19 cellular contexts compared by ENCODE assay signal in genomic region chr18:70672581-70672980, GRCh38.
DNase-seq lines count a peak whose midpoint lies in the region; ATAC-seq and TF ChIP-seq lines count a peak whose summit lies in the region.
"Had no signal": no experiment of that assay in that cellular context is flagged by ENCODE, and none has a peak within 500 bp of the region (broad histone marks: within the 10 kb centered on the region; RNA-seq: fewer than 3 reads in every experiment).

No MANE protein-coding gene starts in this region.

- H3K4me3 Mint-ChIP-seq in activated CD4-positive, alpha-beta T cell treated with anti-CD3 and anti-CD28 coated beads for 36 hours, result peak overlapping the region; percentile 7
- peak overlapping the region; percentile 21 to 61 (median 38) for H3K4me3 Mint-ChIP-seq in CD4-positive, CD25-positive, alpha-beta regulatory T cell
- no peak overlapping the region for H3K4me3 Mint-ChIP-seq in central memory CD8-positive, alpha-beta T cell

- no peak for DNase-seq in activated CD4-positive, alpha-beta T cell treated with anti-CD3 and anti-CD28 coated beads for 36 hours
- DNase-seq in activated CD4-positive, alpha-beta T cell treated with anti-CD3 and anti-CD28 coated beads, Interleukin-2, amount 50 U/mL, for 4 hours, result no peak
- DNase-seq in CD4-positive, CD25-positive, alpha-beta regulatory T cell, result peak; percentile 32 to 82 (median 80)
- DNase-seq in T follicular helper cell (ENCODE audit: low read depth), result peak; percentile 36
- DNase-seq in central memory CD8-positive, alpha-beta T cell (ENCODE audit: low spot score in 2 of 2), result no peak
- no peak for DNase-seq in dorsolateral prefrontal cortex
- no peak for DNase-seq in left lobe of liver (ENCODE audit: low spot score)
- no peak for DNase-seq in DMS153 (lab: John Stamatoyannopoulos, UW)
- DNase-seq: 8988T; amniotic stem cell; BE2C; mesendoderm; NCI-H2107; NCI-H510A treated with DMSO at 0.1 percent for 48 hours; stimulated activated CD4-positive, alpha-beta T cell treated with anti-CD3 and anti-CD28 coated beads, Interleukin-1b, Interleukin-23, amount 100 ng/mL, for 48 hours had no signal

- peak overlapping the region; percentile 72 for H3K4me3 ChIP-seq in CD4-positive, CD25-positive, alpha-beta regulatory T cell (ENCODE audit: low read depth, low read length)
- no peak overlapping the region for H3K4me3 ChIP-seq in dorsolateral prefrontal cortex
- H3K4me3 ChIP-seq: cardiac muscle cell, gastroesophageal sphincter had no signal

- H3K4me1 ChIP-seq in CD4-positive, CD25-positive, alpha-beta regulatory T cell (ENCODE audit: control insufficient read depth, insufficient read depth, low read length, poor library complexity, severe bottlenecking), result peaks cover 42% of the 10 kb centered on the region
- H3K4me1 ChIP-seq: BE2C, gastroesophageal sphincter had no signal

- peak overlapping the region; percentile 52 for H3K27ac Mint-ChIP-seq in activated CD4-positive, alpha-beta T cell treated with anti-CD3 and anti-CD28 coated beads for 36 hours
- H3K27ac Mint-ChIP-seq in CD4-positive, CD25-positive, alpha-beta regulatory T cell, result peak overlapping the region; percentile 92 to 100 (median 94)
- H3K27ac Mint-ChIP-seq in central memory CD8-positive, alpha-beta T cell (ENCODE audit: low read depth), result no peak overlapping the region
- H3K27ac Mint-ChIP-seq: progenitor cell of endocrine pancreas had no signal

- no peaks in the 10 kb centered on the region for H3K27me3 Mint-ChIP-seq in activated CD4-positive, alpha-beta T cell treated with anti-CD3 and anti-CD28 coated beads for 36 hours
- no peaks in the 10 kb centered on the region for H3K27me3 Mint-ChIP-seq in CD4-positive, CD25-positive, alpha-beta regulatory T cell
- H3K27me3 Mint-ChIP-seq in central memory CD8-positive, alpha-beta T cell, result no peaks in the 10 kb centered on the region
- H3K27me3 Mint-ChIP-seq: progenitor cell of endocrine pancreas had no signal

- peak overlapping the region; percentile 77 for H3K27ac ChIP-seq in CD4-positive, CD25-positive, alpha-beta regulatory T cell (ENCODE audit: insufficient read depth, low read length, poor library complexity, severe bottlenecking)
- H3K27ac ChIP-seq in dorsolateral prefrontal cortex, result peak overlapping the region in 1 of 59 donors; percentile 68
- H3K27ac ChIP-seq: cardiac muscle cell, gastroesophageal sphincter, WERI-Rb-1 had no signal

- CTCF ChIA-PET in activated CD4-positive, alpha-beta T cell treated with anti-CD3 and anti-CD28 coated beads for 36 hours (lab: Charles Lee), result interaction anchor here (1.4 kb wide), 1 partner anchor 13 kb away, joined by 7 read pairs; no protein-coding TSS in a partner anchor

- H3K9me3 Mint-ChIP-seq in activated CD4-positive, alpha-beta T cell treated with anti-CD3 and anti-CD28 coated beads for 36 hours (ENCODE audit: low read depth), result peaks cover 12% of the 10 kb centered on the region
- peaks cover 0 to 16% (median 6%) of the 10 kb centered on the region in 7 donors for H3K9me3 Mint-ChIP-seq in CD4-positive, CD25-positive, alpha-beta regulatory T cell
- peaks cover 8% of the 10 kb centered on the region for H3K9me3 Mint-ChIP-seq in central memory CD8-positive, alpha-beta T cell

- intact Hi-C loops in activated CD4-positive, alpha-beta T cell treated with anti-CD3 and anti-CD28 coated beads for 36 hours (cut with DNase I, micrococcal nuclease), result no loop called here
- intact Hi-C loops in dorsolateral prefrontal cortex (cut with DNase I), result no loop called here

- H3K36me3 ChIP-seq in CD4-positive, CD25-positive, alpha-beta regulatory T cell (ENCODE audit: control insufficient read depth, insufficient read depth, low read length), result no peaks in the 10 kb centered on the region
- H3K36me3 ChIP-seq: BE2C, cardiac muscle cell, gastroesophageal sphincter, WERI-Rb-1 had no signal

- peak; percentile 77 for ATAC-seq in activated CD4-positive, alpha-beta T cell treated with anti-CD3 and anti-CD28 coated beads for 36 hours
- peak; percentile 85 to 91 for ATAC-seq in CD4-positive, CD25-positive, alpha-beta regulatory T cell (ENCODE audit: low read depth in 2 of 2)
- ATAC-seq in central memory CD8-positive, alpha-beta T cell (replicated peaks; ENCODE audit: extremely low read depth, poor library complexity, severe bottlenecking), result peak; percentile 53
- no peak for ATAC-seq in left lobe of liver
- ATAC-seq: gastroesophageal sphincter had no signal

- peaks cover 42% of the 10 kb centered on the region for H3K4me1 Mint-ChIP-seq in activated CD4-positive, alpha-beta T cell treated with anti-CD3 and anti-CD28 coated beads for 36 hours
- H3K4me1 Mint-ChIP-seq in CD4-positive, CD25-positive, alpha-beta regulatory T cell, result peaks cover 12 to 69% (median 43%) of the 10 kb centered on the region in 4 donors
- no peaks in the 10 kb centered on the region for H3K4me1 Mint-ChIP-seq in central memory CD8-positive, alpha-beta T cell

- POLR2A ChIA-PET in activated CD4-positive, alpha-beta T cell treated with anti-CD3 and anti-CD28 coated beads for 36 hours (lab: Charles Lee), result no interaction called here

- peaks cover 0 to 16% of the 10 kb centered on the region in 2 experiments for H3K9me3 ChIP-seq in CD4-positive, CD25-positive, alpha-beta regulatory T cell (ENCODE audit: control insufficient read depth in 2 of 2, low read length in 2 of 2)
- H3K9me3 ChIP-seq: BE2C had no signal

- H3K36me3 Mint-ChIP-seq in activated CD4-positive, alpha-beta T cell treated with anti-CD3 and anti-CD28 coated beads for 36 hours (ENCODE audit: low read depth), result peaks cover 10% of the 10 kb centered on the region
- no peaks in the 10 kb centered on the region for H3K36me3 Mint-ChIP-seq in CD4-positive, CD25-positive, alpha-beta regulatory T cell
- H3K36me3 Mint-ChIP-seq in central memory CD8-positive, alpha-beta T cell (ENCODE audit: insufficient read depth), result peaks cover 2% of the 10 kb centered on the region

- no peaks in the 10 kb centered on the region for H3K27me3 ChIP-seq in CD4-positive, CD25-positive, alpha-beta regulatory T cell (ENCODE audit: control insufficient read depth, insufficient read depth, low read length)
- no peaks in the 10 kb centered on the region for H3K27me3 ChIP-seq in dorsolateral prefrontal cortex
- H3K27me3 ChIP-seq: BE2C, cardiac muscle cell, gastroesophageal sphincter had no signal

- TF ChIP-seq CTCF in dorsolateral prefrontal cortex (IDR thresholded peaks at IDR 0.05 in 54 of 56, conservative IDR thresholded peaks at IDR 0.05 in 2 of 56; ENCODE audit: low read depth in 1 of 56, partially characterized antibody in 56 of 56), result no peak

Comparison
In these comparisons a context has a peak if more than half of its experiments do, and no peak if none do; other contexts are left out.
1. DNase-seq: peak in CD4-positive, CD25-positive, alpha-beta regulatory T cell (3 of 3) and T follicular helper cell (single experiment); none in activated CD4-positive, alpha-beta T cell treated with anti-CD3 and anti-CD28 coated beads for 36 hours (single experiment), activated CD4-positive, alpha-beta T cell treated with anti-CD3 and anti-CD28 coated beads, Interleukin-2, amount 50 U/mL, for 4 hours (0 of 2), central memory CD8-positive, alpha-beta T cell (0 of 2), dorsolateral prefrontal cortex (0 of 10), left lobe of liver (single experiment) and DMS153 (single experiment).